In the genomic region with DNA sequence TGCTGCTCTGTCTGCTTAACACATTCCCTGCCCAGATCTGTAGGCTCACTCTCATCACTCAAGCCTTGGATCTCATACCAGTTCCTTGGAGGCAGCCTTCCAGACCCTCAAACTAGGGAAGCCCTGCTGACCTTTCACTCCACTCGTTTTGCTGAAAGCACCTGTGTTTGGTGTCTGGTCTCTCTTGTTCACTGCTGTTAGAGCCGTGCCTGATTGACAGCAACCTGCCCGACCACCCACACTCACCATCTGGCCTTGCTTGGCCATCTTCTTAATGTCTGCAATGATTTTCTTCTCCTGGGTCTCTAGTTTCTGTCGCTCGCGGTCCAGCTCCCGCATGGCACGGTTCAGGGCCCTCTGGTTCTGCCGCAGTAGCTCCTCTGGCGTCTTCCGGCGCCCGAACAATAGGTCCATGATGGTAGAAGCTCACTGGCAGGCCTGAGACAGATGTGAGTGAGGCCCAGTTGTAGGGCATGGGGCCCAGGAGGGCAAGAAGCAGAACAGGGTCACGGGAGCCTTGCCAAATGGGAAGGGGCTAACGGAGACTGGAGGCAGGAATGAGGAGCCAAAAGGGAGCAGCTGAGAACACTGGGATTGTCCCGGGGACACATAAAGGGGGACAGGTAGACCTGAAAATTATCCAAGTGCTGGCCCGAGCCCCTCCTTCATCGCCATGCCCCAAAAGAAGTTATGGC, we compare ENCODE assay signal across 8 cellular contexts. TPM values are rescaled to one million over a fixed set of nuclear protein-coding genes. Genes with fewer than 3 reads are reported as not detected.
A peak's percentile ranks its signal among the peaks of the same experiment; 100 is the strongest.
DNase-seq lines count a peak whose midpoint lies in the region; ATAC-seq and TF ChIP-seq lines count a peak whose summit lies in the region.

No MANE protein-coding gene starts in this region.

- H3K27ac Mint-ChIP-seq in T-helper 17 cell: peak overlapping the region; percentile 98

- no peak for DNase-seq in GM12865 (ENCODE audit: low read depth)
- DNase-seq in T-helper 17 cell: no peak
- no peak for DNase-seq in fibroblast of the aortic adventitia (ENCODE audit: low read depth)
- DNase-seq in retinal pigment epithelial cell (ENCODE audit: low read depth): no peak
- no peak for DNase-seq in RKO (ENCODE audit: low spot score)
- DNase-seq in inferior parietal cortex (ENCODE audit: extremely low spot score): no peak

- ATAC-seq in T-helper 17 cell (no peak), GM19455 (IDR thresholded peaks at IDR 0.05; ENCODE audit: unreplicated experiment) (no peak), GM21528 (IDR thresholded peaks at IDR 0.05; ENCODE audit: low FRiP score, unreplicated experiment) (no peak)

- no peaks in the 10 kb centered on the region for H3K27me3 Mint-ChIP-seq in T-helper 17 cell

- peaks cover 39% of the 10 kb centered on the region for H3K4me1 Mint-ChIP-seq in T-helper 17 cell

- TF ChIP-seq CTCF in GM12865 (IDR thresholded peaks at IDR 0.05; ENCODE audit: insufficient read depth, low read depth, low read length, missing control alignments) (no peak), fibroblast of the aortic adventitia (IDR thresholded peaks at IDR 0.05; ENCODE audit: insufficient read depth, low read length) (no peak), retinal pigment epithelial cell (conservative IDR thresholded peaks at IDR 0.05; ENCODE audit: low read depth, low read length) (no peak)

- H3K9me3 ChIP-seq in T-helper 17 cell (ENCODE audit: control insufficient read depth, low read length, poor library complexity, severe bottlenecking): no peaks in the 10 kb centered on the region

- peak overlapping the region; percentile 99 for H3K4me3 Mint-ChIP-seq in T-helper 17 cell

- H3K36me3 Mint-ChIP-seq in T-helper 17 cell (ENCODE audit: low read depth): peaks cover 9% of the 10 kb centered on the region

- H3K4me3 ChIP-seq in GM12865 (ENCODE audit: low read depth, low read length): peak overlapping the region; percentile 95
- H3K4me3 ChIP-seq in fibroblast of the aortic adventitia (ENCODE audit: low read depth, low read length): peak overlapping the region; percentile 78
- H3K4me3 ChIP-seq in retinal pigment epithelial cell (ENCODE audit: low read length): peak overlapping the region; percentile 81

RNA-seq across cellular contexts. Expression of gene CHMP2A, which starts 1.0 kb away (rescaled TPM):
- total RNA-seq in T-helper 17 cell (10 to 100 TPM; 74.8 to 88.8 TPM), fibroblast of the aortic adventitia (ENCODE audit: low replicate concordance) (109 and 239 TPM in 2 replicates)

RNA-seq across cellular contexts. Expression of gene UBE2M, which starts 4.5 kb away (rescaled TPM):
- total RNA-seq in T-helper 17 cell (10 to 100 TPM; 36.1 to 63.5 TPM), fibroblast of the aortic adventitia (ENCODE audit: low replicate concordance) (36.8 and 55.1 TPM in 2 replicates)

RNA-seq across cellular contexts. Expression of gene TRIM28, which starts 10.1 kb away (rescaled TPM):
- total RNA-seq in T-helper 17 cell (100 to 1,000 TPM; 427 to 525 TPM), fibroblast of the aortic adventitia (ENCODE audit: low replicate concordance) (233 and 474 TPM in 2 replicates)

RNA-seq across cellular contexts. Expression of gene MZF1, which starts 19.2 kb away (rescaled TPM):
- 10 to 100 TPM; 29.9 to 34.0 TPM for total RNA-seq in T-helper 17 cell
- 15.5 and 21.1 TPM in 2 replicates for total RNA-seq in fibroblast of the aortic adventitia (ENCODE audit: low replicate concordance)

RNA-seq across cellular contexts. Expression of gene ZBTB45, which starts 34.3 kb away (rescaled TPM):
- total RNA-seq in T-helper 17 cell (1 to 10 TPM; 7.0 to 8.2 TPM), fibroblast of the aortic adventitia (ENCODE audit: low replicate concordance) (9.2 and 9.9 TPM in 2 replicates)
